28 cellular contexts compared by ENCODE assay signal in genomic region chr9:106623558-106623957, GRCh38.
"Had no signal": no experiment of that assay in that cellular context is flagged by ENCODE, and none has a peak within 500 bp of the region (broad histone marks: within the 10 kb centered on the region; RNA-seq: fewer than 3 reads in every experiment).

No MANE protein-coding gene starts in this region.

- H3K27ac Mint-ChIP-seq: stimulated activated effector memory CD8-positive, alpha-beta T cell treated with anti-CD3 and anti-CD28 coated beads, Interleukin-12 subunit alpha, Interleukin-12 subunit beta, amount 100 ng/mL, for 72 hours; stimulated activated memory B cell treated with anti-CD40 and anti-IgM and Interleukin-4, amounts not matched to agents 10 μg/mL and 1 μg/mL and 100 μg/mL, for 72 hours; stimulated activated naive B cell treated with anti-CD40 and anti-IgM and Interleukin-4, amounts not matched to agents 10 μg/mL and 1 μg/mL and 100 μg/mL, for 72 hours; stimulated activated naive CD8-positive, alpha-beta T cell treated with anti-CD3 and anti-CD28 coated beads, Interleukin-15, amount 100 ng/mL, for 72 hours; stimulated activated naive CD8-positive, alpha-beta T cell treated with anti-CD3 and anti-CD28 coated beads, Interleukin-15, Interleukin-2, amounts not matched to agents 100 ng/mL and 50 ng/mL, for 24 hours; type B pancreatic cell had no signal

- H3K4me1 Mint-ChIP-seq: stimulated activated effector memory CD8-positive, alpha-beta T cell treated with anti-CD3 and anti-CD28 coated beads, Interleukin-12 subunit alpha, Interleukin-12 subunit beta, amount 100 ng/mL, for 72 hours; stimulated activated memory B cell treated with anti-CD40 and anti-IgM and Interleukin-4, amounts not matched to agents 10 μg/mL and 1 μg/mL and 100 μg/mL, for 72 hours; stimulated activated naive B cell treated with anti-CD40 and anti-IgM and Interleukin-4, amounts not matched to agents 10 μg/mL and 1 μg/mL and 100 μg/mL, for 72 hours; stimulated activated naive CD8-positive, alpha-beta T cell treated with anti-CD3 and anti-CD28 coated beads, Interleukin-15, amount 100 ng/mL, for 72 hours had no signal

- ATAC-seq: stimulated activated effector memory CD8-positive, alpha-beta T cell treated with anti-CD3 and anti-CD28 coated beads, Interleukin-12 subunit alpha, Interleukin-12 subunit beta, amount 100 ng/mL, for 72 hours; stimulated activated memory B cell treated with anti-CD40 and anti-IgM and Interleukin-4, amounts not matched to agents 10 μg/mL and 1 μg/mL and 100 μg/mL, for 72 hours; stimulated activated naive B cell treated with anti-CD40 and anti-IgM and Interleukin-4, amounts not matched to agents 10 μg/mL and 1 μg/mL and 100 μg/mL, for 72 hours; stimulated activated naive CD8-positive, alpha-beta T cell treated with anti-CD3 and anti-CD28 coated beads, Interleukin-15, amount 100 ng/mL, for 72 hours; stimulated activated naive CD8-positive, alpha-beta T cell treated with anti-CD3 and anti-CD28 coated beads, Interleukin-15, Interleukin-2, amounts not matched to agents 100 U/mL and 50 U/mL, for 24 hours; upper lobe of right lung had no signal

- H3K36me3 ChIP-seq: stomach, suprapubic skin, thoracic aorta, thyroid gland, tibial artery, tibial nerve, transverse colon, upper lobe of left lung, upper lobe of right lung, uterus, vagina had no signal

- H3K9me3 ChIP-seq: stomach, suprapubic skin, testis, thoracic aorta, thyroid gland, tibial artery, tibial nerve, transverse colon, upper lobe of left lung, upper lobe of right lung, uterus, vagina had no signal

- H3K27me3 ChIP-seq: stomach, suprapubic skin, testis, thyroid gland, tibial artery, tibial nerve, transverse colon, upper lobe of left lung, upper lobe of right lung, uterus, vagina had no signal

- DNase-seq: stimulated activated CD4-positive, alpha-beta T cell treated with anti-CD3 and anti-CD28 coated beads, Interleukin-2, amount 100 ng/mL, for 48 hours; stimulated activated CD4-positive, alpha-beta T cell treated with anti-CD3 and anti-CD28 coated beads, Interleukin-4, amount 100 ng/mL, for 1 hour; stimulated activated CD4-positive, alpha-beta T cell treated with anti-CD3 and anti-CD28 coated beads, Interleukin-4, amount 100 ng/mL, for 24 hours; stimulated activated CD4-positive, alpha-beta T cell treated with anti-CD3 and anti-CD28 coated beads, Interleukin-4, amount 100 ng/mL, for 4 hours; stimulated activated CD8-positive, alpha-beta memory T cell treated with anti-CD3 and anti-CD28 coated beads, Interleukin-4, amount 100 ng/mL, for 48 hours; stimulated activated naive B cell treated with anti-CD40 and anti-IgM and Interleukin-4, amounts not matched to agents 10 μg/mL and 1 μg/mL and 100 μg/mL, for 72 hours; stimulated activated naive CD4-positive, alpha-beta T cell; stimulated activated naive CD4-positive, alpha-beta T cell treated with Interleukin-2 at 50 U/mL for 16 hours; stimulated activated naive CD8-positive, alpha-beta T cell treated with anti-CD3 and anti-CD28 coated beads, Interleukin-15, amount 100 ng/mL, for 72 hours; stimulated activated naive CD8-positive, alpha-beta T cell treated with anti-CD3 and anti-CD28 coated beads, Interleukin-15, Interleukin-2, amounts not matched to agents 100 U/mL and 50 U/mL, for 24 hours; stomach; substantia nigra; testis; thyroid gland; tibial artery; transverse colon; upper lobe of left lung; upper lobe of right lung; uterus had no signal

- FAIRE-seq: urothelium cell line had no signal

- H3K27me3 Mint-ChIP-seq: stimulated activated memory B cell treated with anti-CD40 and anti-IgM and Interleukin-4, amounts not matched to agents 10 μg/mL and 1 μg/mL and 100 μg/mL, for 72 hours; stimulated activated naive B cell treated with anti-CD40 and anti-IgM and Interleukin-4, amounts not matched to agents 10 μg/mL and 1 μg/mL and 100 μg/mL, for 72 hours; stimulated activated naive CD8-positive, alpha-beta T cell treated with anti-CD3 and anti-CD28 coated beads, Interleukin-15, amount 100 ng/mL, for 72 hours; stimulated activated naive CD8-positive, alpha-beta T cell treated with anti-CD3 and anti-CD28 coated beads, Interleukin-15, Interleukin-2, amounts not matched to agents 100 ng/mL and 50 ng/mL, for 24 hours; type B pancreatic cell had no signal

- H3K27ac ChIP-seq: stomach, suprapubic skin, testis, thoracic aorta, thyroid gland, tibial artery, transverse colon, upper lobe of left lung, upper lobe of right lung, uterus, vagina had no signal

- H3K9me3 Mint-ChIP-seq: stimulated activated memory B cell treated with anti-CD40 and anti-IgM and Interleukin-4, amounts not matched to agents 10 μg/mL and 1 μg/mL and 100 μg/mL, for 72 hours; stimulated activated naive B cell treated with anti-CD40 and anti-IgM and Interleukin-4, amounts not matched to agents 10 μg/mL and 1 μg/mL and 100 μg/mL, for 72 hours; stimulated activated naive CD8-positive, alpha-beta T cell treated with anti-CD3 and anti-CD28 coated beads, Interleukin-15, amount 100 ng/mL, for 72 hours; stimulated activated naive CD8-positive, alpha-beta T cell treated with anti-CD3 and anti-CD28 coated beads, Interleukin-15, Interleukin-2, amounts not matched to agents 100 ng/mL and 50 ng/mL, for 24 hours; type B pancreatic cell had no signal

- H3K4me3 ChIP-seq: stomach, suprapubic skin, testis, thoracic aorta, thyroid gland, tibial artery, tibial nerve, transverse colon, upper lobe of left lung, upper lobe of right lung, uterus, vagina had no signal

- H3K36me3 Mint-ChIP-seq: stimulated activated effector memory CD8-positive, alpha-beta T cell treated with anti-CD3 and anti-CD28 coated beads, Interleukin-12 subunit alpha, Interleukin-12 subunit beta, amount 100 ng/mL, for 72 hours; stimulated activated memory B cell treated with anti-CD40 and anti-IgM and Interleukin-4, amounts not matched to agents 10 μg/mL and 1 μg/mL and 100 μg/mL, for 72 hours; stimulated activated naive B cell treated with anti-CD40 and anti-IgM and Interleukin-4, amounts not matched to agents 10 μg/mL and 1 μg/mL and 100 μg/mL, for 72 hours; type B pancreatic cell had no signal

- H3K4me3 Mint-ChIP-seq: stimulated activated effector memory CD8-positive, alpha-beta T cell treated with anti-CD3 and anti-CD28 coated beads, Interleukin-12 subunit alpha, Interleukin-12 subunit beta, amount 100 ng/mL, for 72 hours; stimulated activated memory B cell treated with anti-CD40 and anti-IgM and Interleukin-4, amounts not matched to agents 10 μg/mL and 1 μg/mL and 100 μg/mL, for 72 hours; stimulated activated naive B cell treated with anti-CD40 and anti-IgM and Interleukin-4, amounts not matched to agents 10 μg/mL and 1 μg/mL and 100 μg/mL, for 72 hours; stimulated activated naive CD8-positive, alpha-beta T cell treated with anti-CD3 and anti-CD28 coated beads, Interleukin-15, amount 100 ng/mL, for 72 hours; stimulated activated naive CD8-positive, alpha-beta T cell treated with anti-CD3 and anti-CD28 coated beads, Interleukin-15, Interleukin-2, amounts not matched to agents 100 ng/mL and 50 ng/mL, for 24 hours; type B pancreatic cell had no signal

- H3K4me1 ChIP-seq: stomach, suprapubic skin, testis, thyroid gland, transverse colon, upper lobe of left lung, upper lobe of right lung, uterus, vagina had no signal
